17 cellular contexts compared by ENCODE assay signal in the genomic region with DNA sequence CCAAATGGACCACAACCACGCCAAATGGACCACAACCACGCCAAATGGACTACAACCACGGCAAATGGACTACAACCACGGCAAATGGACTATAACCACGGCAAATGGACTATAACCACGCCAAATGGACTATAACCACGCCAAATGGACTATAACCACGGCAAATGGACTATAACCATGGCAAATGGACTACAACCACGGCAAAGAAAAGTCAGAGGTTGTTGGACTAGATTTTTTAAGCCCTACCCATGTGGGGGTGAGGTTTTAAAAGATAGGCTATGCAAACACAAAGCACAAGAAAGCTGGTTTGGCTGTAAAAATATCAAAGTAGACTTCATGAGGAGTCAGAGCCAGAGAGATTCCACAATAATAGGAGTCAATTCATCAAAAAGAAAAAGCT. TPM values are rescaled to one million over a fixed set of nuclear protein-coding genes. Genes with fewer than 3 reads are reported as not detected.
DNase-seq lines count a peak whose midpoint lies in the region; ATAC-seq and TF ChIP-seq lines count a peak whose summit lies in the region.
"Had no signal": no experiment of that assay in that cellular context is flagged by ENCODE, and none has a peak within 500 bp of the region (broad histone marks: within the 10 kb centered on the region; RNA-seq: fewer than 3 reads in every experiment).

No MANE protein-coding gene starts in this region.

- H3K4me1 ChIP-seq in mammary epithelial cell (ENCODE audit: insufficient read depth, low read length) = peaks cover 8% of the 10 kb centered on the region
- H3K4me1 ChIP-seq in liver (ENCODE audit: control insufficient read depth in 4 of 4, insufficient read depth in 4 of 4, low read length in 3 of 4) = peaks cover 0 to 5% (median 2%) of the 10 kb centered on the region in 4 donors
- H3K4me1 ChIP-seq in urinary bladder (ENCODE audit: insufficient read depth) = no peaks in the 10 kb centered on the region

- in situ Hi-C loops in mammary epithelial cell (cut with MboI; ENCODE audit: low sequenced_read_pairs in 2 of 2) = no loop called here

- no peak for TF ChIP-seq RAD21 in liver (IDR thresholded peaks at IDR 0.05)

- dilution Hi-C loops in mammary epithelial cell (cut with HindIII; ENCODE audit: low sequenced_read_pairs) = no loop called here

- ATAC-seq in GM21528 (IDR thresholded peaks at IDR 0.05; ENCODE audit: low FRiP score, unreplicated experiment) = no peak
- ATAC-seq in GM19467 (IDR thresholded peaks at IDR 0.05; ENCODE audit: unreplicated experiment) = no peak
- ATAC-seq: esophagus mucosa, HCT116 had no signal

- H3K27ac ChIP-seq in mammary epithelial cell (ENCODE audit: insufficient read depth, low read depth, low read length) (peak overlapping the region; percentile 33), liver (ENCODE audit: low read depth in 1 of 2, low read length in 2 of 2) (peak overlapping the region; percentile 71 to 83), urinary bladder (ENCODE audit: low read depth) (peak overlapping the region; percentile 47)

- CTCF ChIA-PET in mammary epithelial cell (lab: Charles Lee; ENCODE audit: low non-redundant PET) = no interaction called here

- H3K9ac ChIP-seq in mammary epithelial cell (ENCODE audit: insufficient read depth, low read length) = no peak overlapping the region
- no peak overlapping the region for H3K9ac ChIP-seq in liver (ENCODE audit: low read depth in 1 of 2, low read length in 2 of 2)

- DNase-seq in HuH-7.5 (ENCODE audit: low spot score) (peak; percentile 13), mammary epithelial cell (no peak), NAMALWA (ENCODE audit: low spot score) (no peak)
- DNase-seq: anterior cingulate cortex; CD4-positive, alpha-beta memory T cell; left cardiac atrium; MV-4-11; NCI-H2081 treated with DMSO at 0.1 percent for 48 hours; RPMI8226; stimulated activated CD4-positive, alpha-beta T cell treated with anti-CD3 and anti-CD28 coated beads, Interleukin-15, amount 100 ng/mL, for 24 hours; T-helper 1 cell had no signal

- H3K27me3 ChIP-seq in mammary epithelial cell (ENCODE audit: insufficient read depth, low read length) (no peaks in the 10 kb centered on the region), liver (ENCODE audit: control insufficient read depth in 4 of 4, insufficient read depth in 4 of 4, low read length in 3 of 4) (no peaks in the 10 kb centered on the region)

- no TSS peak for BruUV-seq in mammary epithelial cell (replicated peaks; lab: Mats Ljungman, UMichigan)

- WGBS in mammary epithelial cell (ENCODE audit: low coverage, missing lambda C conversion rate) = 92% methylated on average over 9 of the region's 9 CpGs
- WGBS in liver = 70% methylated on average over 9 of the region's 9 CpGs
- 92% methylated on average over 9 of the region's 9 CpGs for WGBS in urinary bladder

- H2AFZ ChIP-seq in mammary epithelial cell (ENCODE audit: low read depth, low read length) = no peak overlapping the region

- no peaks in the 10 kb centered on the region for H4K20me1 ChIP-seq in mammary epithelial cell (ENCODE audit: insufficient read depth, low read length)

- no peaks in the 10 kb centered on the region for H3K9me3 ChIP-seq in mammary epithelial cell (replicated peaks; ENCODE audit: insufficient read depth, low read length)
- H3K9me3 ChIP-seq in liver (ENCODE audit: control insufficient read depth in 4 of 4, low read length in 3 of 4) = no peaks in the 10 kb centered on the region

- intact Hi-C loops in mammary epithelial cell (cut with micrococcal nuclease) = no loop called here

- H3K4me2 ChIP-seq in mammary epithelial cell (ENCODE audit: insufficient read depth, low read depth, low read length) = no peak overlapping the region

- peaks cover 21% of the 10 kb centered on the region for H3K79me2 ChIP-seq in mammary epithelial cell (ENCODE audit: insufficient read depth, low read length)

- peaks cover 7% of the 10 kb centered on the region for H3K36me3 ChIP-seq in mammary epithelial cell (ENCODE audit: insufficient read depth, low read length)
- H3K36me3 ChIP-seq in liver (ENCODE audit: control insufficient read depth in 4 of 4, insufficient read depth in 3 of 4, low read depth in 1 of 4, low read length in 3 of 4) = peaks cover 2 to 13% (median 5%) of the 10 kb centered on the region in 4 donors
- H3K36me3 ChIP-seq in urinary bladder (ENCODE audit: insufficient read depth) = no peaks in the 10 kb centered on the region

- H3K4me3 ChIP-seq in mammary epithelial cell (replicated peaks in 1 of 3; ENCODE audit: insufficient read depth in 1 of 3, low read depth in 2 of 3, low read length in 3 of 3) (no peak overlapping the region), liver (ENCODE audit: low read depth in 1 of 3, low read length in 3 of 3) (peak overlapping the region in 1 of 3 donors; percentile 8), urinary bladder (ENCODE audit: low read depth, low read length) (no peak overlapping the region)

- TF ChIP-seq CTCF in mammary epithelial cell (conservative IDR thresholded peaks at IDR 0.05 in 1 of 2, IDR thresholded peaks at IDR 0.05 in 1 of 2; ENCODE audit: extremely low read depth in 1 of 2, insufficient read depth in 1 of 2, low read depth in 1 of 2, low read length in 2 of 2) (no peak), liver (IDR thresholded peaks at IDR 0.05; ENCODE audit: low read depth, low read length, missing input control) (no peak)

TF ChIP-seq in liver, 16 proteins besides CTCF, POLR2A, EP300 and RAD21:
- TF ChIP-seq, protein P1, sequence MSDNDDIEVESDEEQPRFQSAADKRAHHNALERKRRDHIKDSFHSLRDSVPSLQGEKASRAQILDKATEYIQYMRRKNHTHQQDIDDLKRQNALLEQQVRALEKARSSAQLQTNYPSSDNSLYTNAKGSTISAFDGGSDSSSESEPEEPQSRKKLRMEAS (IDR thresholded peaks at IDR 0.05) = no peak
- TF ChIP-seq JUND (IDR thresholded peaks at IDR 0.05) (no peak), FOXA1 (IDR thresholded peaks at IDR 0.05) (no peak), FOXA2 (IDR thresholded peaks at IDR 0.05) (no peak), RXRA (IDR thresholded peaks at IDR 0.05) (peak in 1 of 2 donors; percentile 39), HNF4A (conservative IDR thresholded peaks at IDR 0.05) (peak in 1 of 2 donors; percentile 89), YY1 (IDR thresholded peaks at IDR 0.05) (no peak), HNF4G (IDR thresholded peaks at IDR 0.05) (no peak), SP1 (IDR thresholded peaks at IDR 0.05) (no peak), TAF1 (conservative IDR thresholded peaks at IDR 0.05) (no peak)
- TF ChIP-seq, protein P2, sequence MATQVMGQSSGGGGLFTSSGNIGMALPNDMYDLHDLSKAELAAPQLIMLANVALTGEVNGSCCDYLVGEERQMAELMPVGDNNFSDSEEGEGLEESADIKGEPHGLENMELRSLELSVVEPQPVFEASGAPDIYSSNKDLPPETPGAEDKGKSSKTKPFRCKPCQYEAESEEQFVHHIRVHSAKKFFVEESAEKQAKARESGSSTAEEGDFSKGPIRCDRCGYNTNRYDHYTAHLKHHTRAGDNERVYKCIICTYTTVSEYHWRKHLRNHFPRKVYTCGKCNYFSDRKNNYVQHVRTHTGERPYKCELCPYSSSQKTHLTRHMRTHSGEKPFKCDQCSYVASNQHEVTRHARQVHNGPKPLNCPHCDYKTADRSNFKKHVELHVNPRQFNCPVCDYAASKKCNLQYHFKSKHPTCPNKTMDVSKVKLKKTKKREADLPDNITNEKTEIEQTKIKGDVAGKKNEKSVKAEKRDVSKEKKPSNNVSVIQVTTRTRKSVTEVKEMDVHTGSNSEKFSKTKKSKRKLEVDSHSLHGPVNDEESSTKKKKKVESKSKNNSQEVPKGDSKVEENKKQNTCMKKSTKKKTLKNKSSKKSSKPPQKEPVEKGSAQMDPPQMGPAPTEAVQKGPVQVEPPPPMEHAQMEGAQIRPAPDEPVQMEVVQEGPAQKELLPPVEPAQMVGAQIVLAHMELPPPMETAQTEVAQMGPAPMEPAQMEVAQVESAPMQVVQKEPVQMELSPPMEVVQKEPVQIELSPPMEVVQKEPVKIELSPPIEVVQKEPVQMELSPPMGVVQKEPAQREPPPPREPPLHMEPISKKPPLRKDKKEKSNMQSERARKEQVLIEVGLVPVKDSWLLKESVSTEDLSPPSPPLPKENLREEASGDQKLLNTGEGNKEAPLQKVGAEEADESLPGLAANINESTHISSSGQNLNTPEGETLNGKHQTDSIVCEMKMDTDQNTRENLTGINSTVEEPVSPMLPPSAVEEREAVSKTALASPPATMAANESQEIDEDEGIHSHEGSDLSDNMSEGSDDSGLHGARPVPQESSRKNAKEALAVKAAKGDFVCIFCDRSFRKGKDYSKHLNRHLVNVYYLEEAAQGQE (IDR thresholded peaks at IDR 0.05) = no peak

RNA-seq across cellular contexts. Expression of a gene that starts 55.8 kb away (rescaled TPM):
- 10 to 100 TPM in 1 of 2 donors, 1 to 10 TPM in 1; 3.2 to 42.0 TPM for total RNA-seq in mammary epithelial cell
- 27.4 TPM for polyA plus RNA-seq in mammary epithelial cell
- polyA minus RNA-seq in mammary epithelial cell = 25.8 TPM
- total RNA-seq in liver = 10 to 100 TPM in 1 of 2 donors, 1 to 10 TPM in 1; 4.6 to 37.4 TPM
- 1 to 10 TPM in 1 of 2 donors, under 1 TPM in 1; 0.89 to 2.7 TPM for polyA plus RNA-seq in liver
- 24.3 TPM for total RNA-seq in urinary bladder
- polyA plus RNA-seq in urinary bladder = 6.4 TPM
